In the genomic region with DNA sequence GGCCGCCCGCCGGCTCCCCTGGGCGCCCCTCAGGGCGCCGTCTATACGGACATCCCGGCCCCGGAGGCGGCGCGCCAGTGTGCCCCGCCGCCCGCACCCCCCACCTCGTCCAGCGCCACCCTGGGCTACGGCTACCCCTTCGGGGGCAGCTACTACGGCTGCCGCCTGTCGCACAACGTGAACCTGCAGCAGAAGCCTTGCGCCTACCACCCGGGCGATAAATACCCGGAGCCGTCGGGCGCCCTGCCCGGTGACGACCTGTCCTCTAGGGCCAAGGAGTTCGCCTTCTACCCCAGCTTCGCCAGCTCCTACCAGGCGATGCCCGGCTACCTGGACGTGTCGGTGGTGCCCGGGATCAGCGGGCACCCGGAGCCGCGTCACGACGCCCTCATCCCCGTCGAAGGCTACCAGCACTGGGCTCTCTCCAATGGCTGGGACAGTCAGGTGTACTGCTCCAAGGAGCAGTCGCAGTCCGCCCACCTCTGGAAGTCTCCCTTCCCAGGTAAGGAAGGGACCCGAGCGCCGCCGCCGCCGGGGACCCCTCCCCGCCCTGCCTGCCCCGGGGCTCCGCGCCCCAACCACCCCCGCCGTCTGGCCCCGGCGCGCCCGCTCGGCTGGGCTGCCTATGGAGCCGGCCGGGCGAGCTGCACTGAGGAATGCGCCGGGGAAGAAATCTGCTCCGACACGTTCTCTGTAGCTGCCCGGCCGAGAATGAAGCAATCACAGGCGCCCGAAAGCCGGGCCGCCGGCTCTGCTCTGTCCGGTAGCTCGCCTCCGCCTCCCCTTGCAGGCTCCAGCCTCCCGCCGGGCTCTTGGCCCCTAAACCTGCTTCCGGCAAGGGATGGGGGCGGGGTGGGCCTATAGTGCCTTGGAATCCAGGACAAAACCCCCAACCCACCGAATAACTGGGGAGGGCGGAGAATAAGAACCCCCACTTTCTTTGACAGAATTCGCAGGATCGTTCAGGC, we compare ENCODE assay signal across 11 cellular contexts. TPM values are rescaled to one million over a fixed set of nuclear protein-coding genes. Genes with fewer than 3 reads are reported as not detected.
DNase-seq lines count a peak whose midpoint lies in the region; ATAC-seq, FAIRE-seq and TF ChIP-seq lines count a peak whose summit lies in the region.
"Had no signal": no experiment of that assay in that cellular context is flagged by ENCODE, and none has a peak within 500 bp of the region (broad histone marks: within the 10 kb centered on the region; RNA-seq: fewer than 3 reads in every experiment).

No MANE protein-coding gene starts in this region.

- H2AFZ ChIP-seq in endothelial cell of umbilical vein (ENCODE audit: low read depth, low read length): no peak overlapping the region

- H3K4me2 ChIP-seq in endothelial cell of umbilical vein (ENCODE audit: insufficient read depth, low read length): no peak overlapping the region

- H3K79me2 ChIP-seq in endothelial cell of umbilical vein (ENCODE audit: control insufficient read depth, insufficient read depth, low read length): no peaks in the 10 kb centered on the region

- intact Hi-C loops in endothelial cell of umbilical vein (cut with micrococcal nuclease) (no loop called here), pancreas (cut with DNase I) (no loop called here)

- H3K27ac ChIP-seq in endothelial cell of umbilical vein (ENCODE audit: insufficient read depth, low read depth, low read length) (no peak overlapping the region), pancreas (no peak overlapping the region)

- no peaks in the 10 kb centered on the region for H3K9me3 ChIP-seq in endothelial cell of umbilical vein (replicated peaks; ENCODE audit: control insufficient read depth, insufficient read depth, low read length)
- no peaks in the 10 kb centered on the region for H3K9me3 ChIP-seq in pancreas

- CTCF ChIA-PET in endothelial cell of umbilical vein (lab: Charles Lee): interaction anchor here (1.1 to 2.2 kb wide), 2 partner anchors 12 kb away, joined by 3 to 9 read pairs; no protein-coding TSS in a partner anchor

- POLR2A ChIA-PET in endothelial cell of umbilical vein (lab: Charles Lee): no interaction called here

- H3K9ac ChIP-seq in endothelial cell of umbilical vein (replicated peaks; ENCODE audit: extremely low read depth, insufficient read depth, low read length): no peak overlapping the region

- no peaks in the 10 kb centered on the region for H3K9me1 ChIP-seq in endothelial cell of umbilical vein (replicated peaks; ENCODE audit: control insufficient read depth, extremely low read depth, insufficient read depth, low read length)

- 6% methylated on average over 88 to 91 of the region's 91 CpGs for WGBS in pancreas, 2 donors

- no peak for FAIRE-seq in endothelial cell of umbilical vein (lab: Jason Lieb, UNC)
- FAIRE-seq in pancreas (lab: Jason Lieb, UNC): no peak

- H3K4me3 ChIP-seq in LNCaP clone FGC (ENCODE audit: low read depth, low read length) (peak overlapping the region; percentile 59), endothelial cell of umbilical vein (replicated peaks in 1 of 3; ENCODE audit: insufficient read depth in 1 of 3, low read depth in 1 of 3, low read length in 3 of 3) (no peak overlapping the region), pancreas (peak overlapping the region in 1 of 4 donors; percentile 23)

- no peaks in the 10 kb centered on the region for H4K20me1 ChIP-seq in endothelial cell of umbilical vein (replicated peaks; ENCODE audit: control insufficient read depth, extremely low read depth, insufficient read depth, low read length)

- DNase-seq in EH (ENCODE audit: low read depth): peak; percentile 72
- DNase-seq in LNCaP clone FGC (ENCODE audit: low read depth): no peak
- no peak for DNase-seq in endothelial cell of umbilical vein (ENCODE audit: low read depth, low spot score)
- DNase-seq in pancreas: peak in 2 of 6 donors; percentile 68 to 73
- DNase-seq in NOMO-1 treated with dmso at 0.1 percent for 144 hours (lab: John Stamatoyannopoulos, UW; ENCODE audit: unreplicated experiment): no peak
- DNase-seq in pons (ENCODE audit: low spot score): no peak
- no peak for DNase-seq in anterior cingulate cortex (lab: John Stamatoyannopoulos, UW)
- DNase-seq: cortex of kidney; NK-92 treated with Interleukin-12 subunit alpha and Interleukin-12 subunit beta, amount 100 ng/mL, for 24 hours had no signal

- BruUV-seq in endothelial cell of umbilical vein (replicated peaks; lab: Mats Ljungman, UMichigan): no TSS peak

- ATAC-seq in pancreas (peak; percentile 22 to 68 (median 51)), GM18867 (IDR thresholded peaks at IDR 0.05; ENCODE audit: unreplicated experiment) (no peak)

- H3K4me1 ChIP-seq in endothelial cell of umbilical vein (ENCODE audit: control insufficient read depth, extremely low read depth, insufficient read depth, low read length) (no peaks in the 10 kb centered on the region), pancreas (no peaks in the 10 kb centered on the region)

- TF ChIP-seq CTCF in LNCaP clone FGC (IDR thresholded peaks at IDR 0.05; ENCODE audit: control insufficient read depth, extremely low read depth, insufficient read depth) (no peak), endothelial cell of umbilical vein (IDR thresholded peaks at IDR 0.05; ENCODE audit: extremely low read depth in 1 of 2, insufficient read depth in 1 of 2, low read depth in 1 of 2, low read length in 2 of 2) (no peak), pancreas (IDR thresholded peaks at IDR 0.05) (no peak)

- H3K27me3 ChIP-seq in endothelial cell of umbilical vein (ENCODE audit: control insufficient read depth in 2 of 2, insufficient read depth in 2 of 2, low read length in 2 of 2) (peaks cover 78 to 95% of the 10 kb centered on the region in 2 experiments), pancreas (peaks cover 3 to 53% (median 23%) of the 10 kb centered on the region in 4 donors)

- dilution Hi-C loops in endothelial cell of umbilical vein (cut with MboI; ENCODE audit: extremely low pct_ligation_motif_present, low sequenced_read_pairs): no loop called here

- TF ChIP-seq POLR2A in endothelial cell of umbilical vein (IDR thresholded peaks at IDR 0.05; ENCODE audit: low read depth, low read length): no peak

- H3K36me3 ChIP-seq in endothelial cell of umbilical vein (ENCODE audit: control insufficient read depth in 2 of 2, extremely low read depth in 1 of 2, insufficient read depth in 2 of 2, low read length in 2 of 2): no peaks in the 10 kb centered on the region
- H3K36me3 ChIP-seq in pancreas: no peaks in the 10 kb centered on the region

RNA-seq across cellular contexts. Expression of gene HOXC13, which starts 0.8 kb away (rescaled TPM):
- total RNA-seq in endothelial cell of umbilical vein (not detected in 2 replicates), pancreas (under 1 TPM in 1 of 6 donors, not detected in 5; 0.06 TPM)
- polyA plus RNA-seq in endothelial cell of umbilical vein (not detected in 2 replicates), pancreas (not detected)
- polyA plus RNA-seq in endothelial cell of umbilical vein (2011; cell fraction: cytosol; rRNA removed): not detected in 2 replicates
- polyA plus RNA-seq in endothelial cell of umbilical vein (2011; cell fraction: nucleus; rRNA removed): not detected in 2 replicates
- polyA plus RNA-seq in endothelial cell of umbilical vein (2012): not detected in 2 replicates
- polyA minus RNA-seq in endothelial cell of umbilical vein: not detected in 2 replicates
- 9.8 TPM for polyA minus RNA-seq in endothelial cell of umbilical vein (2011; cell fraction: cytosol; rRNA and poly(A)+ RNA removed)
- polyA minus RNA-seq in endothelial cell of umbilical vein (2011; cell fraction: nucleus; rRNA and poly(A)+ RNA removed): not detected in 2 replicates
- total RNA-seq: liver had no signal
- polyA plus RNA-seq: liver had no signal

RNA-seq across cellular contexts. Expression of gene HOXC12, which starts 15.3 kb away (rescaled TPM):
- not detected in 2 replicates for total RNA-seq in endothelial cell of umbilical vein
- polyA plus RNA-seq in endothelial cell of umbilical vein: not detected in 2 replicates
- polyA plus RNA-seq in endothelial cell of umbilical vein (2011; cell fraction: cytosol; rRNA removed): not detected in 2 replicates
- polyA plus RNA-seq in endothelial cell of umbilical vein (2011; cell fraction: nucleus; rRNA removed): not detected in 2 replicates
- not detected in 2 replicates for polyA plus RNA-seq in endothelial cell of umbilical vein (2012)
- polyA minus RNA-seq in endothelial cell of umbilical vein: not detected in 2 replicates
- polyA minus RNA-seq in endothelial cell of umbilical vein (2011; cell fraction: cytosol; rRNA and poly(A)+ RNA removed): not detected
- not detected in 2 replicates for polyA minus RNA-seq in endothelial cell of umbilical vein (2011; cell fraction: nucleus; rRNA and poly(A)+ RNA removed)
- total RNA-seq in pancreas: not detected
- not detected for polyA plus RNA-seq in pancreas
- total RNA-seq: liver had no signal
- polyA plus RNA-seq: liver had no signal

RNA-seq across cellular contexts. Expression of gene HOXC11, which starts 33.5 kb away (rescaled TPM):
- total RNA-seq in endothelial cell of umbilical vein (not detected in 2 replicates), pancreas (not detected)
- polyA plus RNA-seq in endothelial cell of umbilical vein (not detected in 2 replicates), pancreas (not detected)
- polyA plus RNA-seq in endothelial cell of umbilical vein (2011; cell fraction: cytosol; rRNA removed): not detected in 2 replicates
- polyA plus RNA-seq in endothelial cell of umbilical vein (2011; cell fraction: nucleus; rRNA removed): not detected in 2 replicates
- not detected in 2 replicates for polyA plus RNA-seq in endothelial cell of umbilical vein (2012)
- not detected in 2 replicates for polyA minus RNA-seq in endothelial cell of umbilical vein
- polyA minus RNA-seq in endothelial cell of umbilical vein (2011; cell fraction: cytosol; rRNA and poly(A)+ RNA removed): 9.5 TPM
- not detected in 2 replicates for polyA minus RNA-seq in endothelial cell of umbilical vein (2011; cell fraction: nucleus; rRNA and poly(A)+ RNA removed)
- total RNA-seq: liver had no signal
- polyA plus RNA-seq: liver had no signal

RNA-seq across cellular contexts. Expression of gene HOTAIR, which starts 35.3 kb away (rescaled TPM):
- total RNA-seq in endothelial cell of umbilical vein (not detected in 2 replicates), pancreas (not detected)
- polyA plus RNA-seq in endothelial cell of umbilical vein (not detected in 2 replicates), pancreas (not detected)
- polyA plus RNA-seq in endothelial cell of umbilical vein (2011; cell fraction: cytosol; rRNA removed): not detected in 2 replicates
- polyA plus RNA-seq in endothelial cell of umbilical vein (2011; cell fraction: nucleus; rRNA removed): not detected in 2 replicates
- polyA plus RNA-seq in endothelial cell of umbilical vein (2012): not detected in 2 replicates
- polyA minus RNA-seq in endothelial cell of umbilical vein: not detected in 2 replicates
- 1.0 TPM for polyA minus RNA-seq in endothelial cell of umbilical vein (2011; cell fraction: cytosol; rRNA and poly(A)+ RNA removed)
- polyA minus RNA-seq in endothelial cell of umbilical vein (2011; cell fraction: nucleus; rRNA and poly(A)+ RNA removed): not detected in 2 replicates
- total RNA-seq: liver had no signal
- polyA plus RNA-seq: liver had no signal

RNA-seq across cellular contexts. Expression of gene HOXC10, which starts 45.5 kb away (rescaled TPM):
- 0.44 TPM in 1 of 2 replicates, not detected in the other for total RNA-seq in endothelial cell of umbilical vein
- polyA plus RNA-seq in endothelial cell of umbilical vein: 0.18 TPM in 2 replicates
- 0.13 and 0.18 TPM in 2 replicates for polyA plus RNA-seq in endothelial cell of umbilical vein (2011; cell fraction: cytosol; rRNA removed)
- 0.08 TPM in 1 of 2 replicates, not detected in the other for polyA plus RNA-seq in endothelial cell of umbilical vein (2011; cell fraction: nucleus; rRNA removed)
- 5.7 and 6.5 TPM in 2 replicates for polyA plus RNA-seq in endothelial cell of umbilical vein (2012)
- polyA minus RNA-seq in endothelial cell of umbilical vein: not detected in 2 replicates
- 38.5 TPM for polyA minus RNA-seq in endothelial cell of umbilical vein (2011; cell fraction: cytosol; rRNA and poly(A)+ RNA removed)
- not detected in 2 replicates for polyA minus RNA-seq in endothelial cell of umbilical vein (2011; cell fraction: nucleus; rRNA and poly(A)+ RNA removed)
- under 1 TPM in 1 of 6 donors, not detected in 5; 0.08 TPM for total RNA-seq in pancreas
- polyA plus RNA-seq in pancreas: under 1 TPM in 1 of 2 donors, not detected in 1; 0.16 TPM
- total RNA-seq: liver had no signal
- polyA plus RNA-seq: liver had no signal
